Comparison of ENCODE assay signal across 15 cellular contexts in genomic region chr12:65275627-65276026, GRCh38. TPM values are rescaled to one million over a fixed set of nuclear protein-coding genes. Genes with fewer than 3 reads are reported as not detected.
DNase-seq lines count a peak whose midpoint lies in the region; ATAC-seq and TF ChIP-seq lines count a peak whose summit lies in the region.
"Had no signal": no experiment of that assay in that cellular context is flagged by ENCODE, and none has a peak within 500 bp of the region (broad histone marks: within the 10 kb centered on the region; RNA-seq: fewer than 3 reads in every experiment).

No MANE protein-coding gene starts in this region.

- DNase-seq in stimulated activated naive CD8-positive, alpha-beta T cell treated with anti-CD3 and anti-CD28 coated beads, Interleukin-15, amount 100 ng/mL, for 72 hours: no peak
- no peak for DNase-seq in stimulated activated naive CD8-positive, alpha-beta T cell treated with anti-CD3 and anti-CD28 coated beads, Interleukin-15, Interleukin-2, amounts not matched to agents 100 U/mL and 50 U/mL, for 24 hours
- DNase-seq in epithelial cell of esophagus (ENCODE audit: low read depth) (peak; percentile 46), neural crest cell (ENCODE audit: low read depth, low spot score) (no peak), NCI-H446 (lab: John Stamatoyannopoulos, UW) (no peak), PC-9 (no peak)
- no peak for DNase-seq in activated naive CD4-positive, alpha-beta T cell (lab: John Stamatoyannopoulos, UW)
- DNase-seq: CD8-positive, alpha-beta T cell; COR-L47; DMS153; DMS79 treated with DMSO at 0.1 percent for 48 hours; GDM1 had no signal

- peaks cover 17% of the 10 kb centered on the region for H3K79me2 ChIP-seq in Loucy (ENCODE audit: insufficient read depth, low read length)
- no peaks in the 10 kb centered on the region for H3K79me2 ChIP-seq in PC-9 (ENCODE audit: low read depth)

- H3K27me3 Mint-ChIP-seq in stimulated activated naive CD8-positive, alpha-beta T cell treated with anti-CD3 and anti-CD28 coated beads, Interleukin-15, amount 100 ng/mL, for 72 hours: peaks cover 58% of the 10 kb centered on the region
- H3K27me3 Mint-ChIP-seq in neural crest cell (ENCODE audit: low read depth): peaks cover 24% of the 10 kb centered on the region

- H3K9me3 ChIP-seq in Loucy (ENCODE audit: insufficient read depth, low read depth, low read length) (no peaks in the 10 kb centered on the region), PC-9 (ENCODE audit: insufficient read depth, low read depth) (no peaks in the 10 kb centered on the region)

- BruUV-seq in PC-9 (replicated peaks; lab: Mats Ljungman, UMichigan): no TSS peak

- no peaks in the 10 kb centered on the region for H3K36me3 Mint-ChIP-seq in neural crest cell (ENCODE audit: low read depth)
- H3K36me3 Mint-ChIP-seq: CD14-positive monocyte; CD8-positive, alpha-beta T cell had no signal

- H3K27me3 ChIP-seq in Loucy (ENCODE audit: insufficient read depth, low read length, poor library complexity, severe bottlenecking): no peaks in the 10 kb centered on the region
- peaks cover 18% of the 10 kb centered on the region; the same call in 1 of the 2 replicates for H3K27me3 ChIP-seq in PC-9 (ENCODE audit: insufficient read depth, low read depth)

- TF ChIP-seq CTCF in Loucy (conservative IDR thresholded peaks at IDR 0.05; ENCODE audit: low read length) (no peak), epithelial cell of esophagus (IDR thresholded peaks at IDR 0.05; ENCODE audit: insufficient read depth, low read depth, low read length, missing control alignments) (no peak), neural crest cell (conservative IDR thresholded peaks at IDR 0.05) (no peak), PC-9 (conservative IDR thresholded peaks at IDR 0.05) (no peak)

- H3K27ac Mint-ChIP-seq in stimulated activated naive CD8-positive, alpha-beta T cell treated with anti-CD3 and anti-CD28 coated beads, Interleukin-15, amount 100 ng/mL, for 72 hours: no peak overlapping the region
- H3K27ac Mint-ChIP-seq in neural crest cell (ENCODE audit: unreplicated experiment): no peak overlapping the region
- H3K27ac Mint-ChIP-seq: CD14-positive monocyte; CD8-positive, alpha-beta T cell had no signal

- H3K9me2 ChIP-seq in Loucy (replicated peaks; ENCODE audit: low read depth, low read length) (no peaks in the 10 kb centered on the region), PC-9 (ENCODE audit: insufficient read depth) (no peaks in the 10 kb centered on the region)

- H3K4me2 ChIP-seq in Loucy (ENCODE audit: low read depth, low read length, poor library complexity, severe bottlenecking) (peak overlapping the region; percentile 9), PC-9 (no peak overlapping the region)

- no peaks in the 10 kb centered on the region for H3K36me3 ChIP-seq in Loucy (ENCODE audit: insufficient read depth, low read length)
- H3K36me3 ChIP-seq in PC-9 (ENCODE audit: low read depth): no peaks in the 10 kb centered on the region

- no peak overlapping the region for H3K27ac ChIP-seq in PC-9

- H3K4me1 ChIP-seq in Loucy (ENCODE audit: insufficient read depth, low read length, poor library complexity, severe bottlenecking) (peaks cover 35% of the 10 kb centered on the region), PC-9 (replicated peaks; ENCODE audit: insufficient read depth) (peaks cover 4% of the 10 kb centered on the region; the same call in 1 of the 2 replicates)

- no peak overlapping the region for H3K4me3 Mint-ChIP-seq in stimulated activated naive CD8-positive, alpha-beta T cell treated with anti-CD3 and anti-CD28 coated beads, Interleukin-15, amount 100 ng/mL, for 72 hours
- peak overlapping the region; percentile 50 for H3K4me3 Mint-ChIP-seq in neural crest cell
- H3K4me3 Mint-ChIP-seq: CD14-positive monocyte; CD8-positive, alpha-beta T cell had no signal

- H3K9ac ChIP-seq in Loucy (ENCODE audit: low read depth, low read length, poor library complexity, severe bottlenecking): no peak overlapping the region

- CTCF ChIA-PET in PC-9 (lab: Charles Lee): no interaction called here

- H2AFZ ChIP-seq in Loucy (ENCODE audit: low read length) (peak overlapping the region; percentile 50), PC-9 (no peak overlapping the region)

- POLR2A ChIA-PET in PC-9 (lab: Charles Lee; ENCODE audit: unreplicated experiment): interaction anchor here (0.6 kb wide), 1 partner anchor 399 kb away, joined by 6 read pairs; no protein-coding TSS in a partner anchor

- no peaks in the 10 kb centered on the region for H3K9me3 Mint-ChIP-seq in stimulated activated naive CD8-positive, alpha-beta T cell treated with anti-CD3 and anti-CD28 coated beads, Interleukin-15, amount 100 ng/mL, for 72 hours
- no peaks in the 10 kb centered on the region for H3K9me3 Mint-ChIP-seq in neural crest cell
- H3K9me3 Mint-ChIP-seq: CD8-positive, alpha-beta T cell had no signal

- H3K4me3 ChIP-seq in Loucy (ENCODE audit: low read length, poor library complexity, severe bottlenecking): no peak overlapping the region
- H3K4me3 ChIP-seq in epithelial cell of esophagus (ENCODE audit: low read length): no peak overlapping the region
- no peak overlapping the region for H3K4me3 ChIP-seq in PC-9

- H3F3A ChIP-seq in Loucy (ENCODE audit: low read depth) (peaks cover 8% of the 10 kb centered on the region), PC-9 (ENCODE audit: insufficient read depth, low read depth) (0 out of 2 replicates have a peak, but pooled peaks cover 5% of the 10 kb centered on the region)

- H3K4me1 Mint-ChIP-seq in stimulated activated naive CD8-positive, alpha-beta T cell treated with anti-CD3 and anti-CD28 coated beads, Interleukin-15, amount 100 ng/mL, for 72 hours: peaks cover 13% of the 10 kb centered on the region
- H3K4me1 Mint-ChIP-seq in neural crest cell: peaks cover 11% of the 10 kb centered on the region

- intact Hi-C loops in PC-9 (cut with micrococcal nuclease; ENCODE audit: unreplicated experiment): loop anchor here (10.0 kb wide), 1 partner anchor 481 kb away; no protein-coding TSS in a partner anchor

- peak; percentile 7 for ATAC-seq in stimulated activated naive CD8-positive, alpha-beta T cell treated with anti-CD3 and anti-CD28 coated beads, Interleukin-15, amount 100 ng/mL, for 72 hours
- no peak for ATAC-seq in stimulated activated naive CD8-positive, alpha-beta T cell treated with anti-CD3 and anti-CD28 coated beads, Interleukin-15, Interleukin-2, amounts not matched to agents 100 U/mL and 50 U/mL, for 24 hours
- ATAC-seq: CD8-positive, alpha-beta T cell; HCT116 had no signal

- H4K20me1 ChIP-seq in Loucy (ENCODE audit: insufficient read depth, low read length, poor library complexity, severe bottlenecking) (peaks cover 1% of the 10 kb centered on the region), PC-9 (ENCODE audit: insufficient read depth) (no peaks in the 10 kb centered on the region)

RNA-seq across cellular contexts. Expression of gene MSRB3, which starts 2.9 kb away (rescaled TPM):
- 7.8 and 8.3 TPM in 2 replicates for total RNA-seq in neural crest cell
- 0.55 and 1.2 TPM in 2 replicates for total RNA-seq in PC-9 (2021)
- total RNA-seq: CD8-positive, alpha-beta T cell had no signal
